21 cellular contexts compared by ENCODE assay signal in the genomic region with DNA sequence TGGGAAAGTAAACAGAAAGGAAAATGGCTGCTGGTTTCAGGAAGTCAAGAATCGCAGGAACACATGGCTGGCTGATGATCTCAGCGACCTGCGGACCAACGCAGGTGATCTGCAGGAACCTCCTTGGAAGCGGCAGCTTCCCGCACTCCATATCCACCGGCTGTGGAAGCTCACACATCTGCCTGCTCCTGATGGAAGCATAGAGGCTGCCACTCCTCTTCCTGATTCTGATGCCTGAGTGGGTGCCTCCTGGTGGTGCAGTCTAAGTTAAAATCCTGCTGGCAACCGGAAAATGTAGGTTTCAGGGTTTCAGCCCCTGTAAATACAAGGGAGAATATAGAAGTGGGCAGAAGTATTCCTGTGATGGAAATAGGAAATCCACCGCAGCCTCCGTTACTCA.
"Had no signal": no experiment of that assay in that cellular context is flagged by ENCODE, and none has a peak within 500 bp of the region (broad histone marks: within the 10 kb centered on the region; RNA-seq: fewer than 3 reads in every experiment).

No MANE protein-coding gene starts in this region.

- H3K27ac ChIP-seq: breast epithelium, left lung, neutrophil, right atrium auricular region, tibial artery had no signal

- H3K9me3 ChIP-seq: breast epithelium, left lung, mucosa of descending colon, neutrophil, right atrium auricular region, tibial artery had no signal

- DNase-seq: activated CD4-positive, alpha-beta T cell treated with anti-CD3 and anti-CD28 coated beads, Interleukin-2, amount 10 ng/mL, durations not matched to agents 7 days and 5 days; activated CD4-positive, CD25-positive, alpha-beta regulatory T cell; activated naive CD4-positive, alpha-beta T cell treated with Interleukin-2 at 50 U/mL for 16 hours; activated T-cell treated with anti-CD3 and anti-CD28 coated beads for 4 hours; anterior cingulate cortex; cerebellar nuclear complex; islet precursor cell; mammary epithelial cell; mucosa of descending colon; naive thymus-derived CD4-positive, alpha-beta T cell; small intestine; stimulated activated CD4-positive, alpha-beta T cell treated with anti-CD3 and anti-CD28 coated beads, Interleukin-4, amount 100 ng/mL, for 24 hours; stimulated activated naive CD4-positive, alpha-beta T cell; tibial artery had no signal

- H3K9me3 Mint-ChIP-seq: activated CD4-positive, alpha-beta T cell treated with anti-CD3 and anti-CD28 coated beads, Interleukin-2, amount 10 ng/mL, durations not matched to agents 7 days and 5 days; activated T-helper 17 cell treated with anti-CD3 and anti-CD28 coated beads, Interleukin-2, amount 50 U/mL, for 72 hours; naive thymus-derived CD4-positive, alpha-beta T cell; T-helper 2 cell treated with Interferon-gamma antibody and Interleukin-4, amounts not matched to agents 5 μg/mL and 100 μg/mL, for 36 hours had no signal

- ATAC-seq: activated T-helper 17 cell treated with anti-CD3 and anti-CD28 coated beads, Interleukin-2, amount 50 U/mL, for 72 hours; left lung; mucosa of descending colon; naive thymus-derived CD4-positive, alpha-beta T cell had no signal

- H3K27me3 ChIP-seq: breast epithelium, left lung, neutrophil, right atrium auricular region, tibial artery had no signal

- FAIRE-seq: small intestine, urothelium cell line had no signal

- H3K4me3 ChIP-seq: breast epithelium, left lung, mucosa of descending colon, right atrium auricular region, tibial artery had no signal

- H3K36me3 ChIP-seq: breast epithelium, left lung, neutrophil, right atrium auricular region, tibial artery had no signal

- H3K4me1 ChIP-seq: breast epithelium, right atrium auricular region, tibial artery had no signal

- H3K4me3 Mint-ChIP-seq: activated CD4-positive, alpha-beta T cell treated with anti-CD3 and anti-CD28 coated beads, Interleukin-2, amount 10 ng/mL, durations not matched to agents 7 days and 5 days; activated T-helper 17 cell treated with anti-CD3 and anti-CD28 coated beads, Interleukin-2, amount 50 U/mL, for 72 hours; naive thymus-derived CD4-positive, alpha-beta T cell; T-helper 2 cell treated with Interferon-gamma antibody and Interleukin-4, amounts not matched to agents 5 μg/mL and 100 μg/mL, for 36 hours had no signal

- H3K36me3 Mint-ChIP-seq: naive thymus-derived CD4-positive, alpha-beta T cell had no signal

- H3K27me3 Mint-ChIP-seq: activated CD4-positive, alpha-beta T cell treated with anti-CD3 and anti-CD28 coated beads, Interleukin-2, amount 10 ng/mL, durations not matched to agents 7 days and 5 days; activated T-helper 17 cell treated with anti-CD3 and anti-CD28 coated beads, Interleukin-2, amount 50 U/mL, for 72 hours had no signal

- H3K27ac Mint-ChIP-seq: activated CD4-positive, alpha-beta T cell treated with anti-CD3 and anti-CD28 coated beads, Interleukin-2, amount 10 ng/mL, durations not matched to agents 7 days and 5 days; activated T-helper 17 cell treated with anti-CD3 and anti-CD28 coated beads, Interleukin-2, amount 50 U/mL, for 72 hours; T-helper 2 cell treated with Interferon-gamma antibody and Interleukin-4, amounts not matched to agents 5 μg/mL and 100 μg/mL, for 36 hours had no signal
